In genomic region chr3:32996755-32997091, GRCh38 we compare ENCODE assay signal across 1 cellular context.
TF ChIP-seq lines count a peak whose summit lies in the region.

No MANE protein-coding gene starts in this region.

TF ChIP-seq in GM12878, 131 proteins besides CTCF, POLR2A, EP300 and RAD21:
- peak; percentile 6; the same call in 1 of the 2 replicates for TF ChIP-seq FOXM1 (IDR thresholded peaks at IDR 0.05; ENCODE audit: low read depth, low read length)
- TF ChIP-seq CBX3 (IDR thresholded peaks at IDR 0.05; ENCODE audit: borderline replicate concordance, low read depth) = no peak
